Comparison of ENCODE assay signal across 20 cellular contexts in genomic region chr9:98885575-98886292, GRCh38. TPM values are rescaled to one million over a fixed set of nuclear protein-coding genes. Genes with fewer than 3 reads are reported as not detected.
"Had no signal": no experiment of that assay in that cellular context is flagged by ENCODE, and none has a peak within 500 bp of the region (broad histone marks: within the 10 kb centered on the region; RNA-seq: fewer than 3 reads in every experiment).

No MANE protein-coding gene starts in this region.

- H3K36me3 ChIP-seq: esophagus muscularis mucosa, spleen, thoracic aorta, upper lobe of right lung had no signal

- H3K27me3 ChIP-seq: esophagus muscularis mucosa, upper lobe of right lung had no signal

- H3K4me3 ChIP-seq: esophagus muscularis mucosa, spleen, thoracic aorta, upper lobe of right lung had no signal

- H3K4me1 Mint-ChIP-seq: activated naive CD8-positive, alpha-beta T cell treated with anti-CD3 and anti-CD28 coated beads, Interleukin-2, amount 10 ng/mL, durations not matched to agents 7 days and 5 days; activated T-helper 17 cell treated with anti-CD3 and anti-CD28 coated beads, Interleukin-2, amount 50 U/mL, for 72 hours; nephron progenitor cell; stimulated activated memory B cell treated with anti-CD40 and anti-IgM and Interleukin-4, amounts not matched to agents 10 μg/mL and 1 μg/mL and 100 μg/mL, for 72 hours had no signal

- DNase-seq: activated CD4-positive, alpha-beta T cell treated with anti-CD3 and anti-CD28 coated beads, Interleukin-2, amount 50 U/mL, for 4 hours; activated naive CD4-positive, alpha-beta T cell; activated naive CD8-positive, alpha-beta T cell treated with anti-CD3 and anti-CD28 coated beads, Interleukin-2, amount 10 ng/mL, durations not matched to agents 7 days and 5 days; aorta; effector CD8-positive, alpha-beta T cell; hypothalamus; islet precursor cell; mammary epithelial cell; nephron progenitor cell; nucleus accumbens; retina; spleen; stimulated activated CD4-positive, alpha-beta T cell treated with anti-CD3 and anti-CD28 coated beads, Interleukin-4, amount 100 ng/mL, for 4 hours; upper lobe of right lung had no signal

- H3K4me3 Mint-ChIP-seq: activated naive CD8-positive, alpha-beta T cell treated with anti-CD3 and anti-CD28 coated beads, Interleukin-2, amount 10 ng/mL, durations not matched to agents 7 days and 5 days; activated T-helper 17 cell treated with anti-CD3 and anti-CD28 coated beads, Interleukin-2, amount 50 U/mL, for 72 hours; nephron progenitor cell; stimulated activated memory B cell treated with anti-CD40 and anti-IgM and Interleukin-4, amounts not matched to agents 10 μg/mL and 1 μg/mL and 100 μg/mL, for 72 hours; T-helper 2 cell treated with Interferon-gamma antibody and Interleukin-4, amounts not matched to agents 5 μg/mL and 100 μg/mL, for 36 hours had no signal

- ATAC-seq: activated T-helper 17 cell treated with anti-CD3 and anti-CD28 coated beads, Interleukin-2, amount 50 U/mL, for 72 hours; stimulated activated memory B cell treated with anti-CD40 and anti-IgM and Interleukin-4, amounts not matched to agents 10 μg/mL and 1 μg/mL and 100 μg/mL, for 72 hours had no signal

- H3K9me3 Mint-ChIP-seq: activated naive CD8-positive, alpha-beta T cell treated with anti-CD3 and anti-CD28 coated beads, Interleukin-2, amount 10 ng/mL, durations not matched to agents 7 days and 5 days; activated T-helper 17 cell treated with anti-CD3 and anti-CD28 coated beads, Interleukin-2, amount 50 U/mL, for 72 hours; nephron progenitor cell; stimulated activated memory B cell treated with anti-CD40 and anti-IgM and Interleukin-4, amounts not matched to agents 10 μg/mL and 1 μg/mL and 100 μg/mL, for 72 hours; T-helper 2 cell treated with Interferon-gamma antibody and Interleukin-4, amounts not matched to agents 5 μg/mL and 100 μg/mL, for 36 hours had no signal

- H3K9me3 ChIP-seq: esophagus muscularis mucosa, spleen, thoracic aorta, upper lobe of right lung had no signal

- H3K27ac Mint-ChIP-seq: activated naive CD8-positive, alpha-beta T cell treated with anti-CD3 and anti-CD28 coated beads, Interleukin-2, amount 10 ng/mL, durations not matched to agents 7 days and 5 days; activated T-helper 17 cell treated with anti-CD3 and anti-CD28 coated beads, Interleukin-2, amount 50 U/mL, for 72 hours; nephron progenitor cell; stimulated activated memory B cell treated with anti-CD40 and anti-IgM and Interleukin-4, amounts not matched to agents 10 μg/mL and 1 μg/mL and 100 μg/mL, for 72 hours; T-helper 2 cell treated with Interferon-gamma antibody and Interleukin-4, amounts not matched to agents 5 μg/mL and 100 μg/mL, for 36 hours had no signal

- H3K27ac ChIP-seq: thoracic aorta, upper lobe of right lung had no signal

- H3K36me3 Mint-ChIP-seq: activated naive CD8-positive, alpha-beta T cell treated with anti-CD3 and anti-CD28 coated beads, Interleukin-2, amount 10 ng/mL, durations not matched to agents 7 days and 5 days; stimulated activated memory B cell treated with anti-CD40 and anti-IgM and Interleukin-4, amounts not matched to agents 10 μg/mL and 1 μg/mL and 100 μg/mL, for 72 hours had no signal

RNA-seq across cellular contexts. Expression of gene COL15A1, which starts 58.0 kb away (rescaled TPM):
- total RNA-seq: endothelial cell of umbilical vein had no signal
- polyA plus RNA-seq: endothelial cell of umbilical vein, mammary epithelial cell had no signal
